8 cellular contexts compared by ENCODE assay signal in genomic region chr17:29760771-29761682, GRCh38.
DNase-seq lines count a peak whose midpoint lies in the region; ATAC-seq, FAIRE-seq and TF ChIP-seq lines count a peak whose summit lies in the region.

No MANE protein-coding gene starts in this region.

- peaks cover 14% of the 10 kb centered on the region for H3K4me1 Mint-ChIP-seq in WTC11

- peak overlapping the region; percentile 83 for H3K4me3 Mint-ChIP-seq in WTC11

- ATAC-seq in HG02588 (IDR thresholded peaks at IDR 0.05; ENCODE audit: unreplicated experiment), result peak; percentile 70
- peak; percentile 89 for ATAC-seq in WTC11

- no peaks in the 10 kb centered on the region for H3K27me3 ChIP-seq in bronchial epithelial cell (ENCODE audit: control insufficient read depth, insufficient read depth, low read length)

- H3K4me3 ChIP-seq in bronchial epithelial cell (ENCODE audit: low read depth, low read length), result peak overlapping the region; percentile 77

- CTCF ChIA-PET in WTC11 (lab: Charles Lee), result interaction anchor here (0.7 to 3.5 kb wide), 7 partner anchors 18 to 170 kb away, joined by 4 to 20 read pairs (median 7); partner anchors contain the start of gene SSH2

- TF ChIP-seq CTCF in GM10266 (IDR thresholded peaks at IDR 0.05; ENCODE audit: control insufficient read depth, insufficient read depth, low read depth, missing control alignments) (no peak), WTC11 (IDR thresholded peaks at IDR 0.05) (no peak), bronchial epithelial cell (IDR thresholded peaks at IDR 0.05; ENCODE audit: insufficient read depth, low read length, severe bottlenecking) (no peak)

- peaks cover 21% of the 10 kb centered on the region for H3K27me3 Mint-ChIP-seq in WTC11 (ENCODE audit: low read depth)

- POLR2A ChIA-PET in WTC11 (lab: Charles Lee), result no interaction called here

- no peak for FAIRE-seq in bronchial epithelial cell (lab: Jason Lieb, UNC)

- H3K36me3 ChIP-seq in bronchial epithelial cell (ENCODE audit: control insufficient read depth, insufficient read depth, low read length), result no peaks in the 10 kb centered on the region

- no peaks in the 10 kb centered on the region for H3K9me3 Mint-ChIP-seq in WTC11

- H3K27ac Mint-ChIP-seq in WTC11, result no peak overlapping the region; the same call in 1 of the 2 replicates

- H3K36me3 Mint-ChIP-seq in WTC11, result no peaks in the 10 kb centered on the region

- DNase-seq in GM10266 (ENCODE audit: extremely low spot score), result peak; percentile 94
- peak; percentile 50 for DNase-seq in NCI-H1694 (lab: John Stamatoyannopoulos, UW)
- DNase-seq in WTC11 (ENCODE audit: low spot score), result peak; percentile 77
- DNase-seq in bronchial epithelial cell (ENCODE audit: low read depth), result peak; percentile 67
- peak; percentile 62 for DNase-seq in inferior parietal cortex (ENCODE audit: extremely low spot score)
- peak; percentile 47 for DNase-seq in smooth muscle cell of the brain vasculature (ENCODE audit: low read depth, low spot score)
- no peak for DNase-seq in NCI-H2029 (lab: John Stamatoyannopoulos, UW)

TF ChIP-seq in WTC11, 78 proteins besides CTCF, POLR2A, EP300 and RAD21 (continues in another document):
- TF ChIP-seq E2F5 (CRISPR knock-in tag; IDR thresholded peaks at IDR 0.05) (peak; percentile 49; the same call in 1 of the 2 replicates), MYBL2 (CRISPR knock-in tag; IDR thresholded peaks at IDR 0.05) (0 out of 2 replicates have a peak, but pooled peaks have one; percentile 72), FOXJ3 (CRISPR knock-in tag; IDR thresholded peaks at IDR 0.05; ENCODE audit: borderline replicate concordance) (no peak), TP53 (CRISPR knock-in tag; IDR thresholded peaks at IDR 0.05) (no peak; the same call in 1 of the 2 replicates), ZNF121 (CRISPR knock-in tag; IDR thresholded peaks at IDR 0.05) (no peak), FOXP1 (CRISPR knock-in tag; IDR thresholded peaks at IDR 0.05; ENCODE audit: borderline replicate concordance) (peak; percentile 81), STAT6 (CRISPR knock-in tag; conservative IDR thresholded peaks at IDR 0.05; ENCODE audit: low read depth) (no peak), ZNF396 (CRISPR knock-in tag; IDR thresholded peaks at IDR 0.05; ENCODE audit: borderline replicate concordance) (no peak), NFATC4 (CRISPR knock-in tag; IDR thresholded peaks at IDR 0.05) (no peak), NFE2L1 (CRISPR knock-in tag; IDR thresholded peaks at IDR 0.05) (no peak; the same call in 1 of the 2 replicates), ESRRA (CRISPR knock-in tag; IDR thresholded peaks at IDR 0.05; ENCODE audit: borderline replicate concordance) (peak; percentile 79; the same call in 1 of the 2 replicates), FOXK1 (CRISPR knock-in tag; IDR thresholded peaks at IDR 0.05) (peak; percentile 10; the same call in 1 of the 2 replicates)
- TF ChIP-seq, protein P1, sequence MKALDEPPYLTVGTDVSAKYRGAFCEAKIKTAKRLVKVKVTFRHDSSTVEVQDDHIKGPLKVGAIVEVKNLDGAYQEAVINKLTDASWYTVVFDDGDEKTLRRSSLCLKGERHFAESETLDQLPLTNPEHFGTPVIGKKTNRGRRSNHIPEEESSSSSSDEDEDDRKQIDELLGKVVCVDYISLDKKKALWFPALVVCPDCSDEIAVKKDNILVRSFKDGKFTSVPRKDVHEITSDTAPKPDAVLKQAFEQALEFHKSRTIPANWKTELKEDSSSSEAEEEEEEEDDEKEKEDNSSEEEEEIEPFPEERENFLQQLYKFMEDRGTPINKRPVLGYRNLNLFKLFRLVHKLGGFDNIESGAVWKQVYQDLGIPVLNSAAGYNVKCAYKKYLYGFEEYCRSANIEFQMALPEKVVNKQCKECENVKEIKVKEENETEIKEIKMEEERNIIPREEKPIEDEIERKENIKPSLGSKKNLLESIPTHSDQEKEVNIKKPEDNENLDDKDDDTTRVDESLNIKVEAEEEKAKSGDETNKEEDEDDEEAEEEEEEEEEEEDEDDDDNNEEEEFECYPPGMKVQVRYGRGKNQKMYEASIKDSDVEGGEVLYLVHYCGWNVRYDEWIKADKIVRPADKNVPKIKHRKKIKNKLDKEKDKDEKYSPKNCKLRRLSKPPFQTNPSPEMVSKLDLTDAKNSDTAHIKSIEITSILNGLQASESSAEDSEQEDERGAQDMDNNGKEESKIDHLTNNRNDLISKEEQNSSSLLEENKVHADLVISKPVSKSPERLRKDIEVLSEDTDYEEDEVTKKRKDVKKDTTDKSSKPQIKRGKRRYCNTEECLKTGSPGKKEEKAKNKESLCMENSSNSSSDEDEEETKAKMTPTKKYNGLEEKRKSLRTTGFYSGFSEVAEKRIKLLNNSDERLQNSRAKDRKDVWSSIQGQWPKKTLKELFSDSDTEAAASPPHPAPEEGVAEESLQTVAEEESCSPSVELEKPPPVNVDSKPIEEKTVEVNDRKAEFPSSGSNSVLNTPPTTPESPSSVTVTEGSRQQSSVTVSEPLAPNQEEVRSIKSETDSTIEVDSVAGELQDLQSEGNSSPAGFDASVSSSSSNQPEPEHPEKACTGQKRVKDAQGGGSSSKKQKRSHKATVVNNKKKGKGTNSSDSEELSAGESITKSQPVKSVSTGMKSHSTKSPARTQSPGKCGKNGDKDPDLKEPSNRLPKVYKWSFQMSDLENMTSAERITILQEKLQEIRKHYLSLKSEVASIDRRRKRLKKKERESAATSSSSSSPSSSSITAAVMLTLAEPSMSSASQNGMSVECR (CRISPR knock-in tag; IDR thresholded peaks at IDR 0.05; ENCODE audit: borderline replicate concordance), result peak; percentile 48; the same call in 1 of the 2 replicates
- TF ChIP-seq, protein P2, sequence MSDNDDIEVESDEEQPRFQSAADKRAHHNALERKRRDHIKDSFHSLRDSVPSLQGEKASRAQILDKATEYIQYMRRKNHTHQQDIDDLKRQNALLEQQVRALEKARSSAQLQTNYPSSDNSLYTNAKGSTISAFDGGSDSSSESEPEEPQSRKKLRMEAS (CRISPR knock-in tag; IDR thresholded peaks at IDR 0.05), result peak; percentile 82; the same call in 1 of the 2 replicates
- TF ChIP-seq, protein P3, sequence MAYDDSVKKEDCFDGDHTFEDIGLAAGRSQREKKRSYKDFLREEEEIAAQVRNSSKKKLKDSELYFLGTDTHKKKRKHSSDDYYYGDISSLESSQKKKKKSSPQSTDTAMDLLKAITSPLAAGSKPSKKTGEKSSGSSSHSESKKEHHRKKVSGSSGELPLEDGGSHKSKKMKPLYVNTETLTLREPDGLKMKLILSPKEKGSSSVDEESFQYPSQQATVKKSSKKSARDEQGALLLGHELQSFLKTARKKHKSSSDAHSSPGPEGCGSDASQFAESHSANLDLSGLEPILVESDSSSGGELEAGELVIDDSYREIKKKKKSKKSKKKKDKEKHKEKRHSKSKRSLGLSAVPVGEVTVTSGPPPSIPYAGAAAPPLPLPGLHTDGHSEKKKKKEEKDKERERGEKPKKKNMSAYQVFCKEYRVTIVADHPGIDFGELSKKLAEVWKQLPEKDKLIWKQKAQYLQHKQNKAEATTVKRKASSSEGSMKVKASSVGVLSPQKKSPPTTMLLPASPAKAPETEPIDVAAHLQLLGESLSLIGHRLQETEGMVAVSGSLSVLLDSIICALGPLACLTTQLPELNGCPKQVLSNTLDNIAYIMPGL (CRISPR knock-in tag; IDR thresholded peaks at IDR 0.05), result peak; percentile 51; the same call in 1 of the 2 replicates
- TF ChIP-seq, protein P4, sequence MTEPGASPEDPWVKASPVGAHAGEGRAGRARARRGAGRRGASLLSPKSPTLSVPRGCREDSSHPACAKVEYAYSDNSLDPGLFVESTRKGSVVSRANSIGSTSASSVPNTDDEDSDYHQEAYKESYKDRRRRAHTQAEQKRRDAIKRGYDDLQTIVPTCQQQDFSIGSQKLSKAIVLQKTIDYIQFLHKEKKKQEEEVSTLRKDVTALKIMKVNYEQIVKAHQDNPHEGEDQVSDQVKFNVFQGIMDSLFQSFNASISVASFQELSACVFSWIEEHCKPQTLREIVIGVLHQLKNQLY (CRISPR knock-in tag; IDR thresholded peaks at IDR 0.05), result no peak
